12 cellular contexts compared by ENCODE assay signal in the genomic region with DNA sequence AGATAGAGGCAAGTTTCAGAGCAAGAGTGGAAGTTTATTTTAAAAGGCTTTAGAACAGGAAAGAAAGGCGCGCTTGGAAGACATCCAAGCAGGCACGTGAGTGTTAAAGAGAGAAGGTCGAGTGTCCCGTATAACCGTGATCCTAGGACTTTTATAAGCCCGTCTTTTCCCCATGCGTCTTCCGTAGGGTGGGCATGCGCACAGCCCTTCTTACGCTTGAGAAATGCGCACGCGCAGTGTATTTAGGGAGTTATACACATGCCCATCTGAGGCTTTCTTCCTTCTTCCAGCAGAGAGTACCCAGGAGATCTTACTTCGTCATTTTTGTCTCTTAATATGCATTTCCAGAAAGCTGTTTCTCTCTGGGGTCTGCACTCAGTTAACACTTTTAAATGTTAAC. TPM values are rescaled to one million over a fixed set of nuclear protein-coding genes. Genes with fewer than 3 reads are reported as not detected.
DNase-seq lines count a peak whose midpoint lies in the region; FAIRE-seq and TF ChIP-seq lines count a peak whose summit lies in the region.
"Had no signal": no experiment of that assay in that cellular context is flagged by ENCODE, and none has a peak within 500 bp of the region (broad histone marks: within the 10 kb centered on the region; RNA-seq: fewer than 3 reads in every experiment).

No MANE protein-coding gene starts in this region.

- H4K20me1 ChIP-seq in astrocyte (ENCODE audit: insufficient read depth, low read length): peaks cover 87% of the 10 kb centered on the region

- TF ChIP-seq CTCF in astrocyte (IDR thresholded peaks at IDR 0.05; ENCODE audit: insufficient read depth, low read depth, low read length) (no peak), CD14-positive monocyte (IDR thresholded peaks at IDR 0.05) (no peak)

- in situ Hi-C loops in G401 (cut with HindIII; ENCODE audit: low sequenced_read_pairs): no loop called here

- peak overlapping the region; percentile 19 for H3K9ac ChIP-seq in astrocyte (ENCODE audit: low read length)
- H3K9ac ChIP-seq in rectal smooth muscle tissue (ENCODE audit: low read length): no peak overlapping the region

- DNase-seq in G401 (ENCODE audit: low spot score): peak; percentile 10
- DNase-seq in astrocyte (ENCODE audit: low read depth): no peak
- peak; percentile 21 for DNase-seq in inferior parietal cortex (ENCODE audit: extremely low spot score)
- no peak for DNase-seq in CD14-positive monocyte (ENCODE audit: low spot score)
- DNase-seq in GOT3 (lab: John Stamatoyannopoulos, UW): no peak
- no peak for DNase-seq in AG08395 (ENCODE audit: low spot score)
- no peak for DNase-seq in HuH-7 (ENCODE audit: low spot score)
- DNase-seq: CD4-positive, alpha-beta T cell; NCI-H1105; NCI-H524 treated with DMSO at 0.1 percent for 48 hours had no signal

- H3K36me3 Mint-ChIP-seq in astrocyte (ENCODE audit: low read depth, unreplicated experiment) (peaks cover 6% of the 10 kb centered on the region), CD14-positive monocyte (no peaks in the 10 kb centered on the region)

- H2AFZ ChIP-seq in astrocyte (ENCODE audit: low read depth, low read length): no peak overlapping the region

- intact Hi-C loops in CD14-positive monocyte (cut with micrococcal nuclease): no loop called here

- no peak overlapping the region for H3K4me2 ChIP-seq in astrocyte (ENCODE audit: low read length)

- H3K79me2 ChIP-seq in astrocyte (ENCODE audit: insufficient read depth, low read length): peaks cover 99% of the 10 kb centered on the region

- no peak for FAIRE-seq in astrocyte (lab: Jason Lieb, UNC)

- H3K4me1 ChIP-seq in astrocyte (ENCODE audit: insufficient read depth, low read length): peaks cover 39% of the 10 kb centered on the region
- peaks cover 63% of the 10 kb centered on the region for H3K4me1 ChIP-seq in rectal smooth muscle tissue (ENCODE audit: control insufficient read depth, insufficient read depth, low read length)

- no peak overlapping the region for H3K4me3 Mint-ChIP-seq in astrocyte (ENCODE audit: unreplicated experiment)
- peak overlapping the region in 1 of 2 donors; percentile 55 for H3K4me3 Mint-ChIP-seq in CD14-positive monocyte
- H3K4me3 Mint-ChIP-seq: CD4-positive, alpha-beta T cell had no signal

- no peaks in the 10 kb centered on the region for H3K9me3 ChIP-seq in astrocyte (ENCODE audit: insufficient read depth, low read depth, low read length)

- H3K4me3 ChIP-seq in astrocyte (ENCODE audit: insufficient read depth, low read depth, low read length) (no peak overlapping the region), rectal smooth muscle tissue (ENCODE audit: low read length) (peak overlapping the region; percentile 13)

- H3K27me3 Mint-ChIP-seq in astrocyte (ENCODE audit: low read depth, unreplicated experiment): no peaks in the 10 kb centered on the region
- peaks cover 0 to 2% (median 0%) of the 10 kb centered on the region in 3 donors for H3K27me3 Mint-ChIP-seq in CD14-positive monocyte (ENCODE audit: low read depth in 3 of 3)
- H3K27me3 Mint-ChIP-seq: CD4-positive, alpha-beta T cell had no signal

- H3K9me3 Mint-ChIP-seq in astrocyte (ENCODE audit: unreplicated experiment) (no peaks in the 10 kb centered on the region), CD14-positive monocyte (peaks cover 0 to 2% (median 0%) of the 10 kb centered on the region in 7 donors)
- H3K9me3 Mint-ChIP-seq: activated T-helper 2 cell treated with anti-CD3 and anti-CD28 coated beads, Interferon-gamma antibody, Interleukin-2, Interleukin-4, amounts not matched to agents 10 μg/mL and 5 μg/mL and 100 μg/mL, durations not matched to agents 14 hours and 24 hours and 36 hours; CD4-positive, alpha-beta T cell had no signal

- H3K27ac Mint-ChIP-seq in astrocyte (ENCODE audit: unreplicated experiment) (peak overlapping the region; percentile 91), CD14-positive monocyte (no peak overlapping the region)
- H3K27ac Mint-ChIP-seq: activated T-helper 2 cell treated with anti-CD3 and anti-CD28 coated beads, Interferon-gamma antibody, Interleukin-2, Interleukin-4, amounts not matched to agents 10 μg/mL and 5 μg/mL and 100 μg/mL, durations not matched to agents 14 hours and 24 hours and 36 hours; CD4-positive, alpha-beta T cell had no signal

- H3K4me1 Mint-ChIP-seq in astrocyte (ENCODE audit: low read depth, unreplicated experiment) (peaks cover 71% of the 10 kb centered on the region), CD14-positive monocyte (no peaks in the 10 kb centered on the region)

- peaks cover 23% of the 10 kb centered on the region for H3K36me3 ChIP-seq in astrocyte (ENCODE audit: insufficient read depth, low read length)
- H3K36me3 ChIP-seq in rectal smooth muscle tissue (ENCODE audit: control insufficient read depth, insufficient read depth, low read length): no peaks in the 10 kb centered on the region

- peak overlapping the region; percentile 55 for H3K27ac ChIP-seq in astrocyte (ENCODE audit: low read depth, low read length)
- H3K27ac ChIP-seq in rectal smooth muscle tissue (ENCODE audit: low read depth, low read length): peak overlapping the region; percentile 91

- no peaks in the 10 kb centered on the region for H3K27me3 ChIP-seq in astrocyte (ENCODE audit: insufficient read depth, low read length)
- no peaks in the 10 kb centered on the region for H3K27me3 ChIP-seq in rectal smooth muscle tissue (ENCODE audit: control insufficient read depth, insufficient read depth, low read length)

RNA-seq across cellular contexts. Expression of a gene that starts 52.4 kb away (rescaled TPM):
- 0.55 and 1.9 TPM in 2 replicates for total RNA-seq in G401 (2014; rRNA removed; shearing (Covaris generic))
- total RNA-seq in astrocyte: 1,834 and 1,872 TPM in 2 replicates
- under 1 TPM in 1 of 2 donors, not detected in 1; 0.18 TPM for polyA plus RNA-seq in CD14-positive monocyte

Comparison
In these comparisons a context has a peak if more than half of its experiments do, and no peak if none do; other contexts are left out.
1. DNase-seq: peak in G401 (single experiment) and inferior parietal cortex (single experiment); none in astrocyte (single experiment), CD14-positive monocyte (single experiment), GOT3 (single experiment), AG08395 (single experiment) and HuH-7 (single experiment).
2. RNA of a gene that starts 52.4 kb away (total RNA-seq): 1,834 to 1,872 TPM in astrocyte; 0.55 to 1.9 TPM in G401; every median in the first group is over 100 times any median in the second.